1 cellular context compared by ENCODE assay signal in the genomic region with DNA sequence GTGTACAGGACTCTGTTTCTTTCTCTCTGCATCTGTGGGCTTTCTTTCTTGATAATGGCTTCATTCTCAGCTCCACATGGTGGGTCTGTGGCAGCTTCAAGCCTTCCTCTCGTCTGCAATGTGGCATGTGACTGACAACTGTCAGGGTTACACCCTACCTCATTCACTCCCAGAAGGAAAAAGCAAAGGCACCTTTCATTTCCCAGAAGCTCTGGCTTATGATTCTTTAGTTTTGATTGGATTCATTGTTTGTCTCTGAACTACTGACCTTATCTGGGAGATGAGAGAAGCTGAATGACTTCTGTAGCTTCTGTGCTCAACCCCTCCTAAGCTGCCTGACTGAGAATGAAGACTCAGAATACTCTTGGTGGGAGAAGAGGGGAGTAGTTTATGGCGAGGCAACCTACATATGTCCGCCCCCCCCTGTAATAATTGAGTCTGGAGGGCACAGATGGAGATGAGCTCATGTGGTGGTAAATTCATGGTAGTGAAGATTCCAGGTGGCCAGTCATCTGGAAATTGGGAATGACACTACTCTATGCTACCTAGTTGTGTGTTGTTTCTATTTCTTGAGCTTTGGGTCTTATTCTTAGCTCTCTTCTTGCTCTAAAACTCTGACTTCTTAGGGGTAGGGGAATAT.
TF ChIP-seq lines count a peak whose summit lies in the region.

No MANE protein-coding gene starts in this region.

TF ChIP-seq in SK-N-SH, 30 proteins besides CTCF, POLR2A, EP300 and RAD21 (continued from another document):
- TF ChIP-seq ZBTB33 (IDR thresholded peaks at IDR 0.05; ENCODE audit: borderline replicate concordance, low read depth) (no peak), RCOR1 (IDR thresholded peaks at IDR 0.05; ENCODE audit: low read length) (no peak), RFX5 (IDR thresholded peaks at IDR 0.05; ENCODE audit: low read length) (no peak)
- TF ChIP-seq, protein P1, sequence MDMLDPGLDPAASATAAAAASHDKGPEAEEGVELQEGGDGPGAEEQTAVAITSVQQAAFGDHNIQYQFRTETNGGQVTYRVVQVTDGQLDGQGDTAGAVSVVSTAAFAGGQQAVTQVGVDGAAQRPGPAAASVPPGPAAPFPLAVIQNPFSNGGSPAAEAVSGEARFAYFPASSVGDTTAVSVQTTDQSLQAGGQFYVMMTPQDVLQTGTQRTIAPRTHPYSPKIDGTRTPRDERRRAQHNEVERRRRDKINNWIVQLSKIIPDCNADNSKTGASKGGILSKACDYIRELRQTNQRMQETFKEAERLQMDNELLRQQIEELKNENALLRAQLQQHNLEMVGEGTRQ (IDR thresholded peaks at IDR 0.05; ENCODE audit: borderline replicate concordance, low read depth, low read length) = no peak
